ENCODE assay signal across 8 cellular contexts in genomic region chr11:47257518-47258316, GRCh38. TPM values are rescaled to one million over a fixed set of nuclear protein-coding genes. Genes with fewer than 3 reads are reported as not detected.
DNase-seq lines count a peak whose midpoint lies in the region; ATAC-seq, FAIRE-seq and TF ChIP-seq lines count a peak whose summit lies in the region.

TSS of gene NR1H3 (plus strand) at chr11:47257996. CDS start at chr11:47259217, 1,221 bp downstream.

- H3K4me1 ChIP-seq in cardiac muscle cell (ENCODE audit: low read depth) (peaks cover 33% of the 10 kb centered on the region), pancreas (peaks cover 4 to 29% (median 4%) of the 10 kb centered on the region in 3 donors)

- WGBS in pancreas, 2 donors: 1 to 6% methylated on average over 15 of the region's 15 CpGs

- H3K4me3 ChIP-seq in cardiac muscle cell (no peak within 1 kb of the TSS), pancreas (peak within 1 kb of the TSS in 2 of 4 donors; percentile 25 to 42)

- peak within 1 kb of the TSS; percentile 58 to 85 for H3K4me3 Mint-ChIP-seq in CD14-positive monocyte
- no peak within 1 kb of the TSS for H3K4me3 Mint-ChIP-seq in activated CD8-positive, alpha-beta T cell treated with anti-CD3 and anti-CD28 coated beads for 36 hours

- H3K9me3 ChIP-seq in cardiac muscle cell (ENCODE audit: low read depth) (no peaks in the 10 kb centered on the region), pancreas (no peaks in the 10 kb centered on the region)

- H3K36me3 Mint-ChIP-seq in CD14-positive monocyte: peaks cover 0 to 4% of the 10 kb centered on the region in 2 donors
- no peaks in the 10 kb centered on the region for H3K36me3 Mint-ChIP-seq in activated CD8-positive, alpha-beta T cell treated with anti-CD3 and anti-CD28 coated beads for 36 hours (ENCODE audit: low read depth)

- intact Hi-C loops in CD14-positive monocyte (cut with micrococcal nuclease): no loop called here
- intact Hi-C loops in activated CD8-positive, alpha-beta T cell treated with anti-CD3 and anti-CD28 coated beads for 36 hours (cut with micrococcal nuclease): loop anchor here (5.0 kb wide), 2 partner anchors 40 to 80 kb away; partner anchors contain the start of gene ARFGAP2
- intact Hi-C loops in pancreas (cut with DNase I): no loop called here

- no peak for FAIRE-seq in pancreas (lab: Jason Lieb, UNC)

- peak; percentile 58 for ATAC-seq in activated CD8-positive, alpha-beta T cell treated with anti-CD3 and anti-CD28 coated beads for 36 hours
- ATAC-seq in pancreas (peak; percentile 76 to 86 (median 79)), GM21447 (IDR thresholded peaks at IDR 0.05; ENCODE audit: unreplicated experiment) (no peak), HG03469 (IDR thresholded peaks at IDR 0.05; ENCODE audit: unreplicated experiment) (no peak)

- DNase-seq in CD14-positive monocyte (ENCODE audit: low spot score) (no peak), HT-29 (ENCODE audit: low spot score) (peak; percentile 93), cardiac muscle cell (ENCODE audit: low read depth in 1 of 2, low spot score in 1 of 2) (peak; percentile 75 to 96), pancreas (peak; percentile 77 to 90 (median 80)), NCI-H1092 treated with DMSO at 0.1 percent for 48 hours (lab: John Stamatoyannopoulos, UW) (no peak)
- no peak for DNase-seq in activated CD8-positive, alpha-beta T cell treated with anti-CD3 and anti-CD28 coated beads for 36 hours

- CTCF ChIA-PET in activated CD8-positive, alpha-beta T cell treated with anti-CD3 and anti-CD28 coated beads for 36 hours (lab: Charles Lee): interaction anchor here (1.2 to 5.4 kb wide), 9 partner anchors 9 to 97 kb away, joined by 3 to 47 read pairs (median 12); partner anchors contain the start of genes ACP2 and ARFGAP2

- H3K27ac ChIP-seq in cardiac muscle cell (peak within 1 kb of the TSS; percentile 87), pancreas (peak within 1 kb of the TSS; percentile 57 to 77 (median 64))

- peaks cover 50% of the 10 kb centered on the region for H3K4me1 Mint-ChIP-seq in CD14-positive monocyte
- H3K4me1 Mint-ChIP-seq in activated CD8-positive, alpha-beta T cell treated with anti-CD3 and anti-CD28 coated beads for 36 hours (ENCODE audit: low read depth): peaks cover 18% of the 10 kb centered on the region

- no peaks in the 10 kb centered on the region for H3K9me3 Mint-ChIP-seq in CD14-positive monocyte
- H3K9me3 Mint-ChIP-seq in activated CD8-positive, alpha-beta T cell treated with anti-CD3 and anti-CD28 coated beads for 36 hours: no peaks in the 10 kb centered on the region

- H3K27me3 ChIP-seq in cardiac muscle cell: no peaks in the 10 kb centered on the region
- no peaks in the 10 kb centered on the region for H3K27me3 ChIP-seq in pancreas

- H3K27me3 Mint-ChIP-seq in CD14-positive monocyte (ENCODE audit: low read depth in 3 of 3): peaks cover 0 to 2% (median 1%) of the 10 kb centered on the region in 3 donors
- no peaks in the 10 kb centered on the region for H3K27me3 Mint-ChIP-seq in activated CD8-positive, alpha-beta T cell treated with anti-CD3 and anti-CD28 coated beads for 36 hours

- TF ChIP-seq CTCF in CD14-positive monocyte (IDR thresholded peaks at IDR 0.05): peak; percentile 67
- TF ChIP-seq CTCF in activated CD8-positive, alpha-beta T cell treated with anti-CD3 and anti-CD28 coated beads for 36 hours (IDR thresholded peaks at IDR 0.05): no peak
- peak; percentile 65 for TF ChIP-seq CTCF in cardiac muscle cell (IDR thresholded peaks at IDR 0.05; ENCODE audit: low read depth, low read length)
- TF ChIP-seq CTCF in pancreas (IDR thresholded peaks at IDR 0.05): peak in 1 of 4 donors; percentile 14

- H3K36me3 ChIP-seq in cardiac muscle cell (no peaks in the 10 kb centered on the region), pancreas (no peaks in the 10 kb centered on the region)

- POLR2A ChIA-PET in activated CD8-positive, alpha-beta T cell treated with anti-CD3 and anti-CD28 coated beads for 36 hours (lab: Charles Lee): interaction anchor here (0.9 to 1.3 kb wide), 6 partner anchors 9 to 80 kb away, joined by 3 to 4 read pairs (median 3); partner anchors contain the start of genes ACP2 and DDB2

- H3K27ac Mint-ChIP-seq in CD14-positive monocyte: peak within 1 kb of the TSS in 6 of 7 donors; percentile 40 to 85 (median 70)
- H3K27ac Mint-ChIP-seq in activated CD8-positive, alpha-beta T cell treated with anti-CD3 and anti-CD28 coated beads for 36 hours: no peak within 1 kb of the TSS

RNA-seq across cellular contexts. Expression of gene NR1H3, which starts in this region (rescaled TPM):
- polyA plus RNA-seq in CD14-positive monocyte (1 to 10 TPM; 4.4 to 9.3 TPM), cardiac muscle cell (16.2 and 30.6 TPM in 2 replicates), pancreas (10 to 100 TPM; 54.9 to 60.0 TPM)
- total RNA-seq in HT-29 (2014; rRNA removed; shearing (Covaris generic)): 139 and 147 TPM in 2 replicates
- total RNA-seq in activated CD8-positive, alpha-beta T cell treated with anti-CD3 and anti-CD28 coated beads for 36 hours: 10 to 100 TPM; 12.7 to 15.3 TPM
- total RNA-seq in cardiac muscle cell (21.4 and 31.6 TPM in 2 replicates), pancreas (10 to 100 TPM in 5 of 6 donors, 1 to 10 TPM in 1; 8.9 to 24.0 (median 15.2) TPM)

Comparison
In these comparisons a context has a peak if more than half of its experiments do, and no peak if none do; other contexts are left out.
1. DNase-seq: peak in HT-29 (single experiment), cardiac muscle cell (2 of 2) and pancreas (6 of 6); none in CD14-positive monocyte (single experiment), activated CD8-positive, alpha-beta T cell treated with anti-CD3 and anti-CD28 coated beads for 36 hours (single experiment) and NCI-H1092 treated with DMSO at 0.1 percent for 48 hours (single experiment).
2. ATAC-seq: peak in activated CD8-positive, alpha-beta T cell treated with anti-CD3 and anti-CD28 coated beads for 36 hours (single experiment) and pancreas (4 of 4); none in GM21447 (single experiment) and HG03469 (single experiment).